In genomic region chr3:153373571-153373970, GRCh38 we compare ENCODE assay signal across 12 cellular contexts.
DNase-seq lines count a peak whose midpoint lies in the region; ATAC-seq and TF ChIP-seq lines count a peak whose summit lies in the region.
"Had no signal": no experiment of that assay in that cellular context is flagged by ENCODE, and none has a peak within 500 bp of the region (broad histone marks: within the 10 kb centered on the region; RNA-seq: fewer than 3 reads in every experiment).

No MANE protein-coding gene starts in this region.

- no peak overlapping the region for H2BK12ac ChIP-seq in neuronal stem cell (ENCODE audit: low read length)

- H2BK5ac ChIP-seq in neuronal stem cell (ENCODE audit: low read length): no peak overlapping the region

- no peak for TF ChIP-seq CTCF in GM10266 (IDR thresholded peaks at IDR 0.05; ENCODE audit: control insufficient read depth, insufficient read depth, low read depth, missing control alignments)
- TF ChIP-seq CTCF in mucosa of descending colon (IDR thresholded peaks at IDR 0.05): no peak

- no peak overlapping the region for H3K9ac ChIP-seq in neuronal stem cell (ENCODE audit: low read depth, low read length, poor library complexity)

- H3K4me1 ChIP-seq in mucosa of descending colon (ENCODE audit: low read depth) (no peaks in the 10 kb centered on the region), neuronal stem cell (ENCODE audit: control insufficient read depth in 2 of 2, insufficient read depth in 1 of 2, low read depth in 1 of 2, low read length in 2 of 2) (no peaks in the 10 kb centered on the region)
- H3K4me1 ChIP-seq: vagina had no signal

- no peak overlapping the region for H2AFZ ChIP-seq in neuronal stem cell (ENCODE audit: low read length)
- H2AFZ ChIP-seq: PC-9 had no signal

- peak; percentile 33 for DNase-seq in GM10266 (ENCODE audit: extremely low spot score)
- DNase-seq in UCSD-AML1 (lab: John Stamatoyannopoulos, UW; ENCODE audit: unreplicated experiment): peak; percentile 24
- peak in 1 of 3 donors; percentile 3 for DNase-seq in mucosa of descending colon
- DNase-seq in neuronal stem cell (ENCODE audit: low spot score): no peak
- no peak for DNase-seq in kidney tubule cell (ENCODE audit: low spot score)
- DNase-seq: CD8-positive, alpha-beta memory T cell; GOT3; PC-9 had no signal

- no peak overlapping the region for H3K23ac ChIP-seq in neuronal stem cell (ENCODE audit: low read depth, low read length, poor library complexity)

- H2BK15ac ChIP-seq in neuronal stem cell (ENCODE audit: low read length): no peak overlapping the region

- peaks cover 5% of the 10 kb centered on the region for H3K9me3 ChIP-seq in mucosa of descending colon
- H3K9me3 ChIP-seq in neuronal stem cell (replicated peaks in 1 of 2; ENCODE audit: control insufficient read depth in 2 of 2, insufficient read depth in 1 of 2, low read depth in 1 of 2, low read length in 2 of 2): no peaks in the 10 kb centered on the region
- H3K9me3 ChIP-seq: vagina had no signal

- no peak overlapping the region for H3K4ac ChIP-seq in neuronal stem cell (ENCODE audit: low read length)

- H3K27ac ChIP-seq in neuronal stem cell (replicated peaks; ENCODE audit: low read length): no peak overlapping the region
- H3K27ac ChIP-seq: PC-9, vagina had no signal

- no peak overlapping the region for H4K8ac ChIP-seq in neuronal stem cell (ENCODE audit: low read depth, low read length)

- WGBS in neuronal stem cell (ENCODE audit: extremely low coverage in 2 of 2, insufficient read length in 2 of 2, insufficient replicate concordance in 1 of 2), 2 donors: no CpG with 5 or more reads among the region's 3 CpGs

- ATAC-seq in HG03378 (IDR thresholded peaks at IDR 0.05; ENCODE audit: unreplicated experiment) (peak; percentile 63), mucosa of descending colon (peak; percentile 57), GM18861 (IDR thresholded peaks at IDR 0.05; ENCODE audit: unreplicated experiment) (no peak), GM19324 (IDR thresholded peaks at IDR 0.05; ENCODE audit: low FRiP score, unreplicated experiment) (no peak)

- H3K27me3 ChIP-seq in neuronal stem cell (ENCODE audit: control insufficient read depth in 3 of 3, insufficient read depth in 3 of 3, low read depth in 1 of 3, low read length in 3 of 3): no peaks in the 10 kb centered on the region
- H3K27me3 ChIP-seq: vagina had no signal

- H3K36me3 ChIP-seq in mucosa of descending colon (ENCODE audit: low read depth) (no peaks in the 10 kb centered on the region), neuronal stem cell (replicated peaks in 1 of 2; ENCODE audit: control insufficient read depth in 2 of 2, insufficient read depth in 2 of 2, low read length in 2 of 2) (no peaks in the 10 kb centered on the region)
- H3K36me3 ChIP-seq: vagina had no signal

- H3K4me3 ChIP-seq in mucosa of descending colon (no peak overlapping the region), neuronal stem cell (ENCODE audit: low read length in 2 of 2) (no peak overlapping the region)
- H3K4me3 ChIP-seq: PC-9, vagina had no signal

- no peak overlapping the region for H3K4me2 ChIP-seq in neuronal stem cell (ENCODE audit: insufficient read depth, low read length, poor library complexity, severe bottlenecking)
- H3K4me2 ChIP-seq: PC-9 had no signal

- H2AK5ac ChIP-seq in neuronal stem cell (ENCODE audit: low read depth, low read length): no peak overlapping the region

- no peak overlapping the region for H3K18ac ChIP-seq in neuronal stem cell (ENCODE audit: low read length)

- no peaks in the 10 kb centered on the region for H3K79me1 ChIP-seq in neuronal stem cell (ENCODE audit: low read depth, low read length)

- intact Hi-C loops in mucosa of descending colon (cut with DNase I, micrococcal nuclease): no loop called here

- H3K14ac ChIP-seq in neuronal stem cell (ENCODE audit: low read length): no peak overlapping the region

- no peak overlapping the region for H2BK120ac ChIP-seq in neuronal stem cell (ENCODE audit: low read depth, low read length)

- H4K91ac ChIP-seq in neuronal stem cell (ENCODE audit: low read depth, low read length, poor library complexity): no peak overlapping the region

Comparison
In these comparisons a context has a peak if more than half of its experiments do, and no peak if none do; other contexts are left out.
1. DNase-seq: peak in GM10266 (single experiment) and UCSD-AML1 (single experiment); none in neuronal stem cell (single experiment) and kidney tubule cell (single experiment).
2. ATAC-seq: peak in HG03378 (single experiment) and mucosa of descending colon (single experiment); none in GM18861 (single experiment) and GM19324 (single experiment).